In genomic region chr7:135527025-135527424, GRCh38 we compare ENCODE assay signal across 23 cellular contexts. TPM values are rescaled to one million over a fixed set of nuclear protein-coding genes. Genes with fewer than 3 reads are reported as not detected.
A peak's percentile ranks its signal among the peaks of the same experiment; 100 is the strongest.
DNase-seq lines count a peak whose midpoint lies in the region; ATAC-seq, FAIRE-seq and TF ChIP-seq lines count a peak whose summit lies in the region.
"Had no signal": no experiment of that assay in that cellular context is flagged by ENCODE, and none has a peak within 500 bp of the region (broad histone marks: within the 10 kb centered on the region; RNA-seq: fewer than 3 reads in every experiment).

No MANE protein-coding gene starts in this region.

- H3K4me2 ChIP-seq in K562 (ENCODE audit: insufficient read depth, low read length) = no peak overlapping the region
- H3K4me2 ChIP-seq: A549; BLaER1 treated with 17β-estradiol and CSF1 and Interleukin-3, amounts not matched to agents 10 nM and 100 nM had no signal

- H3K9ac ChIP-seq in K562 (ENCODE audit: insufficient read depth in 1 of 2, low read depth in 2 of 2, low read length in 2 of 2) = no peak overlapping the region
- H3K9ac ChIP-seq: BLaER1 treated with 17β-estradiol and CSF1 and Interleukin-3, amounts not matched to agents 10 nM and 100 nM had no signal

- WGBS in K562 (ENCODE audit: insufficient coverage, low coverage, missing lambda C conversion rate) = 6% methylated on average over 3 of the region's 3 CpGs
- 73 to 80% (median 74%) methylated on average over 3 of the region's 3 CpGs for WGBS in ovary, 3 donors

- ATAC-seq in K562 = no peak
- ATAC-seq: A549; CD8-positive, alpha-beta T cell; GM12878 had no signal

- H3K27ac ChIP-seq in K562 (ENCODE audit: extremely low read depth, low read depth, low read length) (no peak overlapping the region), ovary (no peak overlapping the region)
- H3K27ac ChIP-seq: 22Rv1; A549; BLaER1 treated with 17β-estradiol and CSF1 and Interleukin-3, amounts not matched to agents 10 nM and 100 nM; C4-2B had no signal

- H3K27me3 ChIP-seq in K562 (ENCODE audit: control insufficient read depth in 2 of 2, insufficient read depth in 2 of 2, low read length in 2 of 2) = peaks cover 17 to 18% of the 10 kb centered on the region in 2 experiments; a peak in 3 of 5 replicates
- no peaks in the 10 kb centered on the region for H3K27me3 ChIP-seq in ovary
- H3K27me3 ChIP-seq: BLaER1 treated with 17β-estradiol and CSF1 and Interleukin-3, amounts not matched to agents 10 nM and 100 nM had no signal

- intact Hi-C loops in K562 (cut with micrococcal nuclease) (no loop called here), ovary (cut with DNase I) (no loop called here)

- BruUV-seq in K562 (replicated peaks; lab: Mats Ljungman, UMichigan) = no TSS peak

- CTCF ChIA-PET in K562 (lab: Yijun Ruan, JAX; ENCODE audit: low intra/inter-chr PET ratio) = no interaction called here

- no peaks in the 10 kb centered on the region for H3K9me1 ChIP-seq in K562 (ENCODE audit: control insufficient read depth, insufficient read depth, low read length)

- H3K36me3 ChIP-seq in K562 (ENCODE audit: control insufficient read depth, insufficient read depth, low read length) (no peaks in the 10 kb centered on the region), ovary (no peaks in the 10 kb centered on the region)
- H3K36me3 ChIP-seq: BLaER1 treated with 17β-estradiol and CSF1 and Interleukin-3, amounts not matched to agents 10 nM and 100 nM had no signal

- TF ChIP-seq POLR2A in K562 (conservative IDR thresholded peaks at IDR 0.05) (no peak), ovary (IDR thresholded peaks at IDR 0.05) (no peak)

- no peak for TF ChIP-seq CTCF in K562 (IDR thresholded peaks at IDR 0.05 in 2 of 3, conservative IDR thresholded peaks at IDR 0.05 in 1 of 3; ENCODE audit: insufficient read depth in 2 of 3, low read depth in 1 of 3, low read length in 3 of 3)
- TF ChIP-seq CTCF in ovary (IDR thresholded peaks at IDR 0.05) = no peak

- no peak for TF ChIP-seq EP300 in Ishikawa (IDR thresholded peaks at IDR 0.05; ENCODE audit: borderline replicate concordance)
- TF ChIP-seq EP300 in K562 (IDR thresholded peaks at IDR 0.05; ENCODE audit: low read length) = no peak
- no peak for TF ChIP-seq EP300 in ovary (IDR thresholded peaks at IDR 0.05)

- POLR2A ChIA-PET in K562 (lab: Yijun Ruan, JAX) = no interaction called here

- H3K4me1 ChIP-seq in K562 (replicated peaks in 1 of 2; ENCODE audit: control insufficient read depth in 2 of 2, insufficient read depth in 2 of 2, low read length in 2 of 2) (peaks cover 3 to 4% of the 10 kb centered on the region in 2 experiments; a peak in 4 of 5 replicates), ovary (ENCODE audit: insufficient read depth) (no peaks in the 10 kb centered on the region)
- H3K4me1 ChIP-seq: A549; BLaER1 treated with 17β-estradiol and CSF1 and Interleukin-3, amounts not matched to agents 10 nM and 100 nM; Caco-2 had no signal

- H3K79me2 ChIP-seq in K562 (ENCODE audit: control insufficient read depth, insufficient read depth, low read length) = no peaks in the 10 kb centered on the region

- no peak overlapping the region for H3K4me3 ChIP-seq in K562
- no peak overlapping the region for H3K4me3 ChIP-seq in ovary
- H3K4me3 ChIP-seq: A549; BLaER1 treated with 17β-estradiol and CSF1 and Interleukin-3, amounts not matched to agents 10 nM and 100 nM; GM12878 had no signal

- DNase-seq in K562 (ENCODE audit: extremely low read depth in 1 of 4, low spot score in 3 of 4) = no peak
- peak; percentile 11 for DNase-seq in kidney tubule cell (ENCODE audit: low spot score)
- DNase-seq in ovary = no peak
- DNase-seq in HPDE6-E6E7 (ENCODE audit: extremely low spot score) = no peak
- DNase-seq: AML-193; Caco-2; Calu3; CD4-positive, alpha-beta T cell; CD8-positive, alpha-beta T cell; DMS53; DMS79; DND-41; EL; GDM1 had no signal

- FAIRE-seq in K562 (lab: Jason Lieb, UNC) = no peak
- FAIRE-seq: A549, D721Med, GM12878, GM12892, GM18507 had no signal

- in situ Hi-C loops in K562 (cut with MboI) = no loop called here

- no peak overlapping the region for H2AFZ ChIP-seq in K562 (ENCODE audit: low read depth, low read length)

- H3K9me3 ChIP-seq in K562 (replicated peaks; ENCODE audit: control insufficient read depth, insufficient read depth, low read depth, low read length) (no peaks in the 10 kb centered on the region), ovary (no peaks in the 10 kb centered on the region)
- H3K9me3 ChIP-seq: A549, Caco-2 had no signal

- no peaks in the 10 kb centered on the region for H4K20me1 ChIP-seq in K562 (replicated peaks; ENCODE audit: control insufficient read depth, insufficient read depth, low read length)
- H4K20me1 ChIP-seq: BLaER1 treated with 17β-estradiol and CSF1 and Interleukin-3, amounts not matched to agents 10 nM and 100 nM had no signal

- no peak for TF ChIP-seq RAD21 in Ishikawa (IDR thresholded peaks at IDR 0.05; ENCODE audit: low read depth)
- no peak for TF ChIP-seq RAD21 in K562 (CRISPR knock-in tag; conservative IDR thresholded peaks at IDR 0.05 in 1 of 2, IDR thresholded peaks at IDR 0.05 in 1 of 2)

TF ChIP-seq in Ishikawa, 13 proteins besides CTCF, POLR2A, EP300 and RAD21 (continues in another document):
- TF ChIP-seq TCF12 (IDR thresholded peaks at IDR 0.05; ENCODE audit: low read depth) (no peak), NFIC (IDR thresholded peaks at IDR 0.05) (no peak), CREB1 (IDR thresholded peaks at IDR 0.05; ENCODE audit: low read depth) (no peak), CEBPB (IDR thresholded peaks at IDR 0.05) (no peak), EGR1 (IDR thresholded peaks at IDR 0.05) (no peak), TEAD4 (IDR thresholded peaks at IDR 0.05) (no peak), FOXM1 (IDR thresholded peaks at IDR 0.05; ENCODE audit: borderline replicate concordance, low read depth) (no peak)
- TF ChIP-seq, protein P1, sequence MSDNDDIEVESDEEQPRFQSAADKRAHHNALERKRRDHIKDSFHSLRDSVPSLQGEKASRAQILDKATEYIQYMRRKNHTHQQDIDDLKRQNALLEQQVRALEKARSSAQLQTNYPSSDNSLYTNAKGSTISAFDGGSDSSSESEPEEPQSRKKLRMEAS (IDR thresholded peaks at IDR 0.05) = no peak

TF ChIP-seq in K562, 482 proteins besides CTCF, POLR2A, EP300 and RAD21:
- TF ChIP-seq TRIM24 (IDR thresholded peaks at IDR 0.05) (no peak), TFE3 (CRISPR knock-in tag; IDR thresholded peaks at IDR 0.05) (peak; percentile 62), PHB (CRISPR knock-in tag; IDR thresholded peaks at IDR 0.05) (no peak), MEF2A (IDR thresholded peaks at IDR 0.05; ENCODE audit: control insufficient read depth, low read depth, low read length) (no peak)

RNA-seq across cellular contexts. Expression of gene CNOT4, which starts 17.1 kb away (rescaled TPM):
- total RNA-seq in K562 (2011; cell fraction: chromatin; rRNA removed; ENCODE audit: low replicate concordance) = 34.7 and 77.7 TPM in 2 replicates
- total RNA-seq in K562 (2011; cell fraction: nucleolus; rRNA removed) = 11.2 and 14.3 TPM in 2 replicates
- total RNA-seq in K562 (2011; cell fraction: nucleoplasm; rRNA removed) = 24.0 and 38.1 TPM in 2 replicates
- total RNA-seq in K562 (2014; rRNA removed) = 12.9 and 15.4 TPM in 2 replicates
- 14.6 and 16.2 TPM in 2 replicates for total RNA-seq in K562 (2014; rRNA removed; fragmentation: Illumina TruSeq; extraction: Trizol)
- total RNA-seq in K562 (2015; rRNA removed; fragmentation: Illumina TruSeq; extraction: Trizol) = 15.5 and 17.1 TPM in 2 replicates
- total RNA-seq in K562 (2021) = 21.1 and 21.6 TPM in 2 replicates
- 15.4 and 21.5 TPM in 2 replicates for polyA plus RNA-seq in K562 (2011; rRNA removed)
- polyA plus RNA-seq in K562 (2011; cell fraction: cytosol; rRNA removed) = 9.1 and 15.4 TPM in 2 replicates
- polyA plus RNA-seq in K562 (2011; cell fraction: nucleus; rRNA removed) = 22.9 and 31.3 TPM in 2 replicates
- polyA plus RNA-seq in K562 (2012) = 12.5 and 13.2 TPM in 2 replicates
- polyA plus RNA-seq in K562 (2014; fragmentation: Illumina TruSeq; extraction: Trizol) = 16.7 and 19.8 TPM in 2 replicates
- polyA plus RNA-seq in K562 (2014; fragmentation: Nextera tagmentation; extraction: Ambion mirVana) = 10 to 100 TPM; 12.6 to 24.1 TPM
- polyA plus RNA-seq in K562 (2014; rRNA removed) = 8.6 and 10.0 TPM in 2 replicates
- 27.1 and 39.5 TPM in 2 replicates for polyA minus RNA-seq in K562 (2011; rRNA and poly(A)+ RNA removed)
- 12.0 and 15.1 TPM in 2 replicates for polyA minus RNA-seq in K562 (2011; cell fraction: cytosol; rRNA and poly(A)+ RNA removed)
- 33.5 and 57.2 TPM in 2 replicates for polyA minus RNA-seq in K562 (2011; cell fraction: nucleus; rRNA and poly(A)+ RNA removed)
- total RNA-seq in ovary = 10 to 100 TPM; 16.3 to 38.9 (median 32.9) TPM
- 10 to 100 TPM in 1 of 2 donors, 1 to 10 TPM in 1; 9.1 to 30.5 TPM for polyA plus RNA-seq in ovary

RNA-seq across cellular contexts. Expression of gene NUP205, which starts 30.7 kb away (rescaled TPM):
- 153 and 257 TPM in 2 replicates for total RNA-seq in K562 (2011; cell fraction: chromatin; rRNA removed; ENCODE audit: low replicate concordance)
- 115 and 121 TPM in 2 replicates for total RNA-seq in K562 (2011; cell fraction: nucleolus; rRNA removed)
- 137 and 140 TPM in 2 replicates for total RNA-seq in K562 (2011; cell fraction: nucleoplasm; rRNA removed)
- total RNA-seq in K562 (2014; rRNA removed) = 158 and 190 TPM in 2 replicates
- 234 and 257 TPM in 2 replicates for total RNA-seq in K562 (2014; rRNA removed; fragmentation: Illumina TruSeq; extraction: Trizol)
- total RNA-seq in K562 (2015; rRNA removed; fragmentation: Illumina TruSeq; extraction: Trizol) = 224 and 249 TPM in 2 replicates
- total RNA-seq in K562 (2021) = 221 and 223 TPM in 2 replicates
- polyA plus RNA-seq in K562 (2011; rRNA removed) = 246 and 282 TPM in 2 replicates
- 165 and 255 TPM in 2 replicates for polyA plus RNA-seq in K562 (2011; cell fraction: cytosol; rRNA removed)
- polyA plus RNA-seq in K562 (2011; cell fraction: nucleus; rRNA removed) = 241 and 274 TPM in 2 replicates
- 96.9 and 118 TPM in 2 replicates for polyA plus RNA-seq in K562 (2012)
- polyA plus RNA-seq in K562 (2014; fragmentation: Illumina TruSeq; extraction: Trizol) = 177 and 193 TPM in 2 replicates
- polyA plus RNA-seq in K562 (2014; fragmentation: Nextera tagmentation; extraction: Ambion mirVana) = 100 to 1,000 TPM; 101 to 182 TPM
- polyA plus RNA-seq in K562 (2014; rRNA removed) = 167 and 174 TPM in 2 replicates
- polyA minus RNA-seq in K562 (2011; rRNA and poly(A)+ RNA removed) = 496 and 535 TPM in 2 replicates
- 181 and 200 TPM in 2 replicates for polyA minus RNA-seq in K562 (2011; cell fraction: cytosol; rRNA and poly(A)+ RNA removed)
- polyA minus RNA-seq in K562 (2011; cell fraction: nucleus; rRNA and poly(A)+ RNA removed) = 130 and 268 TPM in 2 replicates
- total RNA-seq in ovary = 10 to 100 TPM; 28.3 to 51.5 (median 38.8) TPM
- 10 to 100 TPM; 19.5 to 30.9 TPM for polyA plus RNA-seq in ovary
